In genomic region chr16:66872927-66873684, GRCh38 we compare ENCODE assay signal across 1 cellular context.
A peak's percentile ranks its signal among the peaks of the same experiment; 100 is the strongest.
TF ChIP-seq lines count a peak whose summit lies in the region.

No MANE protein-coding gene starts in this region.

TF ChIP-seq in HepG2, 621 proteins besides CTCF, POLR2A, EP300 and RAD21 (continued from another document and continues in another):
- TF ChIP-seq ZBTB40 (IDR thresholded peaks at IDR 0.05) (no peak), ZBTB40 (CRISPR knock-in tag; IDR thresholded peaks at IDR 0.05) (peak; percentile 74), ZNF704 (CRISPR knock-in tag; IDR thresholded peaks at IDR 0.05; ENCODE audit: borderline replicate concordance) (0 out of 2 replicates have a peak, but pooled peaks have one; percentile 60), TFDP1 (CRISPR knock-in tag; IDR thresholded peaks at IDR 0.05; ENCODE audit: borderline replicate concordance) (peak; percentile 89; the same call in 1 of the 2 replicates), TBX3 (IDR thresholded peaks at IDR 0.05; ENCODE audit: borderline replicate concordance) (no peak), RBFOX2 (IDR thresholded peaks at IDR 0.05; ENCODE audit: low read depth, low read length) (no peak), GATAD2A (CRISPR knock-in tag; IDR thresholded peaks at IDR 0.05) (peak; percentile 82), ZNF790 (CRISPR knock-in tag; IDR thresholded peaks at IDR 0.05; ENCODE audit: borderline replicate concordance) (no peak), ZNF710 (CRISPR knock-in tag; IDR thresholded peaks at IDR 0.05; ENCODE audit: borderline replicate concordance) (peak; percentile 53; the same call in 1 of the 2 replicates), ZKSCAN8 (CRISPR knock-in tag; IDR thresholded peaks at IDR 0.05; ENCODE audit: borderline replicate concordance) (0 out of 2 replicates have a peak, but pooled peaks have one; percentile 32), ZC3H13 (CRISPR knock-in tag; IDR thresholded peaks at IDR 0.05) (peak; percentile 57; the same call in 1 of the 2 replicates), ZNF75D (CRISPR knock-in tag; IDR thresholded peaks at IDR 0.05; ENCODE audit: borderline replicate concordance) (no peak), GABPA (IDR thresholded peaks at IDR 0.05; ENCODE audit: low read depth, low read length) (no peak), GABPA (CRISPR knock-in tag; IDR thresholded peaks at IDR 0.05; ENCODE audit: low read depth) (peak; percentile 45; the same call in 1 of the 2 replicates), ARNT2 (CRISPR knock-in tag; IDR thresholded peaks at IDR 0.05; ENCODE audit: low read depth) (peak; percentile 81), MBD4 (IDR thresholded peaks at IDR 0.05; ENCODE audit: borderline replicate concordance, low read length) (no peak), BCL3 (CRISPR knock-in tag; IDR thresholded peaks at IDR 0.05) (no peak), HIC2 (CRISPR knock-in tag; IDR thresholded peaks at IDR 0.05; ENCODE audit: low read depth) (no peak), DPF2 (CRISPR knock-in tag; IDR thresholded peaks at IDR 0.05; ENCODE audit: borderline replicate concordance, low read depth) (no peak), ZNF576 (CRISPR knock-in tag; IDR thresholded peaks at IDR 0.05) (0 out of 2 replicates have a peak, but pooled peaks have one; percentile 37), NFYB (CRISPR knock-in tag; IDR thresholded peaks at IDR 0.05) (peak; percentile 31; the same call in 1 of the 2 replicates), ATM (IDR thresholded peaks at IDR 0.05; ENCODE audit: borderline replicate concordance) (no peak), ZXDC (CRISPR knock-in tag; IDR thresholded peaks at IDR 0.05) (0 out of 2 replicates have a peak, but pooled peaks have one; percentile 40), ZNF652 (CRISPR knock-in tag; IDR thresholded peaks at IDR 0.05; ENCODE audit: borderline replicate concordance, low read depth) (no peak), ZSCAN12 (CRISPR knock-in tag; IDR thresholded peaks at IDR 0.05) (no peak), ZBTB25 (CRISPR knock-in tag; IDR thresholded peaks at IDR 0.05) (no peak), ZNF616 (CRISPR knock-in tag; IDR thresholded peaks at IDR 0.05; ENCODE audit: low read depth) (0 out of 2 replicates have a peak, but pooled peaks have one; percentile 44), MAFG (CRISPR knock-in tag; IDR thresholded peaks at IDR 0.05) (no peak), FOXO4 (CRISPR knock-in tag; conservative IDR thresholded peaks at IDR 0.05) (no peak), CHD4 (IDR thresholded peaks at IDR 0.05; ENCODE audit: borderline replicate concordance, low read length) (no peak), ONECUT2 (CRISPR knock-in tag; IDR thresholded peaks at IDR 0.05) (no peak), ZMYM4 (CRISPR knock-in tag; IDR thresholded peaks at IDR 0.05) (peak; percentile 85; the same call in 1 of the 2 replicates), HES4 (CRISPR knock-in tag; IDR thresholded peaks at IDR 0.05; ENCODE audit: borderline replicate concordance) (no peak; the same call in 1 of the 2 replicates), ZBTB7B (CRISPR knock-in tag; IDR thresholded peaks at IDR 0.05) (no peak), ZNF792 (CRISPR knock-in tag; IDR thresholded peaks at IDR 0.05) (peak; percentile 82; the same call in 1 of the 2 replicates)
